In the genomic region with DNA sequence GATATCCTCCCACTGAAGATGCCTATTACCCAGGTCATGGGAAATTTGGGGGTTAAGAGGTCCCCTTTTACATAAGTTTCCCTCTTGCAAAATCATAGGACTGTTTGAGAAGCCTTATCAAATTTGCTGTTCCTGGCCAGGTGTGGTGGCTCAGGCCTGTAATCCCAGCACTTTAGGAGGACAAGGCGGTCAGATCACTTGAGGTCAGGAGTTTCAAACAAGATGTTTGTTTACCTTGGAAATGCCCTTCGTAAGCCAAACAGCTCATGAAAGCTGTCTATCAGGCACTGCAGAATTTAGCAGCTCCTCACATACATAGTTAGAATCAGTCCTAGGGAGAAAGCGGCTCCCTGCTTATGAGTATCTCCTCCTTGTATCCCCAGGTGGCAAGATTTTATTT, we compare ENCODE assay signal across 28 cellular contexts.
"Had no signal": no experiment of that assay in that cellular context is flagged by ENCODE, and none has a peak within 500 bp of the region (broad histone marks: within the 10 kb centered on the region; RNA-seq: fewer than 3 reads in every experiment).

No MANE protein-coding gene starts in this region.

- DNase-seq: cortex of kidney; effector memory CD8-positive, alpha-beta T cell; erythroblast; esophagus squamous epithelium; foreskin melanocyte; glutamatergic neuron; heart right ventricle; hippocampal formation; left cardiac atrium; left ventricle myocardium inferior; lower lobe of right lung; natural killer cell; occipital lobe; ovary; posterior cingulate gyrus; psoas muscle; right cardiac atrium; spleen; stimulated activated CD4-positive, alpha-beta T cell treated with anti-CD3 and anti-CD28 coated beads, Interleukin-4, amount 100 ng/mL, for 4 hours; stimulated activated naive CD8-positive, alpha-beta T cell treated with anti-CD3 and anti-CD28 coated beads, Interleukin-15, Interleukin-2, amounts not matched to agents 100 U/mL and 50 U/mL, for 24 hours; upper lobe of left lung had no signal

- ATAC-seq: effector memory CD8-positive, alpha-beta T cell; heart right ventricle; left cardiac atrium; lower lobe of right lung; natural killer cell; psoas muscle; right cardiac atrium; stimulated activated memory B cell treated with anti-CD40 and anti-IgM and Interleukin-4, amounts not matched to agents 10 μg/mL and 1 μg/mL and 100 μg/mL, for 72 hours; stimulated activated naive CD8-positive, alpha-beta T cell treated with anti-CD3 and anti-CD28 coated beads, Interleukin-15, Interleukin-2, amounts not matched to agents 100 U/mL and 50 U/mL, for 24 hours had no signal

- H3K36me3 ChIP-seq: esophagus squamous epithelium, heart right ventricle, left ventricle myocardium inferior, lower lobe of right lung, ovary, spleen, thoracic aorta, tibial nerve, upper lobe of left lung had no signal

- H3K4me3 ChIP-seq: esophagus squamous epithelium, heart right ventricle, left ventricle myocardium inferior, lower lobe of right lung, ovary, psoas muscle, skin epidermis, spleen, thoracic aorta, tibial nerve, upper lobe of left lung had no signal

- H3K4me1 ChIP-seq: lower lobe of right lung, psoas muscle had no signal

- H3K27me3 ChIP-seq: esophagus squamous epithelium, heart right ventricle, ovary, spleen, tibial nerve, upper lobe of left lung had no signal

- H3K27ac ChIP-seq: esophagus squamous epithelium, heart right ventricle, left ventricle myocardium inferior, lower lobe of right lung, ovary, psoas muscle, skin epidermis, spleen, thoracic aorta, tibial nerve, upper lobe of left lung had no signal

- H3K9me3 ChIP-seq: esophagus squamous epithelium, heart right ventricle, left ventricle myocardium inferior, lower lobe of right lung, ovary, psoas muscle, spleen, thoracic aorta, tibial nerve, upper lobe of left lung had no signal

- FAIRE-seq: endometrium, islet of Langerhans, urothelium cell line had no signal
